Comparison of ENCODE assay signal across 14 cellular contexts in the genomic region with DNA sequence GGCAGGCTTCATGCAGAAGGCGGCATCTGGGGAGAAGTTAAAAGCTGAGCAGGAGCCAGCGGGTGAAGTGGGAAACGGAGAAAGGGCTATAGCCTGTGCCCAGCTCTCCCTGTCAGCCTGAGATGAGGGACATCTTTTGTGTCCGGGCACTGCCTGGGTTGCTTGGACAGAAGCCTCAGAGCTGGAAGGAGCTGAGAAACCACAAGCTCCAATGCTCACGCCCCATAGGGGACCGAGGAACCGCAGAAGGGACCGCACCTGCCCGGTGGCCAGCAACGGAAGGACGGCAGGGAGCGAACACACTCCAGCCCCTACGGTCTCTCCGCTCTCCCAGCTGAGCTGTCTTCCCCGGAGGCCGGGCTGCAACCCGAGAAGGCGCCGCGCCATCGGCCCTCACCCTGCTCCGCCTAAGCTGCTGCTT.
DNase-seq lines count a peak whose midpoint lies in the region; ATAC-seq and TF ChIP-seq lines count a peak whose summit lies in the region.
"Had no signal": no experiment of that assay in that cellular context is flagged by ENCODE, and none has a peak within 500 bp of the region (broad histone marks: within the 10 kb centered on the region; RNA-seq: fewer than 3 reads in every experiment).

No MANE protein-coding gene starts in this region.

- H3K36me3 ChIP-seq in SJCRH30 (no peaks in the 10 kb centered on the region), heart right ventricle (no peaks in the 10 kb centered on the region)

- CTCF ChIA-PET in activated CD4-positive, alpha-beta T cell treated with anti-CD3 and anti-CD28 coated beads, Interleukin-2, amount 10 ng/mL, durations not matched to agents 7 days and 5 days (lab: Charles Lee), result no interaction called here

- H3K36me3 Mint-ChIP-seq in osteocyte (ENCODE audit: unreplicated experiment), result no peaks in the 10 kb centered on the region
- peaks cover 2% of the 10 kb centered on the region for H3K36me3 Mint-ChIP-seq in activated CD4-positive, alpha-beta T cell treated with anti-CD3 and anti-CD28 coated beads, Interleukin-2, amount 10 ng/mL, durations not matched to agents 7 days and 5 days (ENCODE audit: low read depth)
- H3K36me3 Mint-ChIP-seq: activated naive CD8-positive, alpha-beta T cell treated with anti-CD3 and anti-CD28 coated beads for 36 hours had no signal

- H3K27ac ChIP-seq in SJCRH30 (peak overlapping the region; percentile 32; the same call in 1 of the 2 replicates), heart right ventricle (peak overlapping the region in 2 of 10 donors; percentile 28 to 37), foreskin keratinocyte (no peak overlapping the region)

- peaks cover 4% of the 10 kb centered on the region for H3K4me1 ChIP-seq in SJCRH30
- H3K4me1 ChIP-seq in heart right ventricle, result peaks cover 0 to 23% (median 0%) of the 10 kb centered on the region in 9 donors
- H3K4me1 ChIP-seq in foreskin keratinocyte, result no peaks in the 10 kb centered on the region

- POLR2A ChIA-PET in activated CD4-positive, alpha-beta T cell treated with anti-CD3 and anti-CD28 coated beads, Interleukin-2, amount 10 ng/mL, durations not matched to agents 7 days and 5 days (lab: Charles Lee), result no interaction called here

- H3K4me3 ChIP-seq in SJCRH30 (peak overlapping the region; percentile 49), heart right ventricle (peak overlapping the region in 1 of 10 donors; percentile 14)

- no peaks in the 10 kb centered on the region for H3K9me3 ChIP-seq in SJCRH30 (replicated peaks)
- no peaks in the 10 kb centered on the region for H3K9me3 ChIP-seq in heart right ventricle

- peak overlapping the region; percentile 9 for H3K4me3 Mint-ChIP-seq in osteocyte (ENCODE audit: unreplicated experiment)
- H3K4me3 Mint-ChIP-seq in activated CD4-positive, alpha-beta T cell treated with anti-CD3 and anti-CD28 coated beads, Interleukin-2, amount 10 ng/mL, durations not matched to agents 7 days and 5 days, result no peak overlapping the region
- H3K4me3 Mint-ChIP-seq: activated naive CD8-positive, alpha-beta T cell treated with anti-CD3 and anti-CD28 coated beads for 36 hours; stimulated activated effector memory CD8-positive, alpha-beta T cell treated with anti-CD3 and anti-CD28 coated beads, Interleukin-12 subunit alpha, Interleukin-12 subunit beta, amount 100 ng/mL, for 72 hours had no signal

- H3K4me1 Mint-ChIP-seq in osteocyte (ENCODE audit: unreplicated experiment), result peaks cover 12% of the 10 kb centered on the region
- H3K4me1 Mint-ChIP-seq in activated CD4-positive, alpha-beta T cell treated with anti-CD3 and anti-CD28 coated beads, Interleukin-2, amount 10 ng/mL, durations not matched to agents 7 days and 5 days, result peaks cover 8% of the 10 kb centered on the region
- H3K4me1 Mint-ChIP-seq: activated naive CD8-positive, alpha-beta T cell treated with anti-CD3 and anti-CD28 coated beads for 36 hours had no signal

- WGBS in heart right ventricle, 2 donors, result 59 to 66% methylated on average over 22 of the region's 22 CpGs

- DNase-seq in COLO668 (lab: John Stamatoyannopoulos, UW; ENCODE audit: unreplicated experiment) (peak; percentile 19), SJCRH30 (peak; percentile 64 to 69), heart right ventricle (no peak), osteocyte (ENCODE audit: extremely low spot score, unreplicated experiment) (peak; percentile 82), DMS53 treated with DMSO at 0.1 percent for 48 hours (lab: John Stamatoyannopoulos, UW; ENCODE audit: unreplicated experiment) (no peak), NCI-H2081 (lab: John Stamatoyannopoulos, UW) (no peak), foreskin keratinocyte (no peak)
- DNase-seq in activated CD4-positive, alpha-beta T cell treated with anti-CD3 and anti-CD28 coated beads, Interleukin-2, amount 10 ng/mL, durations not matched to agents 7 days and 5 days, result no peak
- DNase-seq: activated naive CD8-positive, alpha-beta T cell treated with anti-CD3 and anti-CD28 coated beads for 36 hours; dermis blood vessel endothelial cell; HFFc6; NCI-H526 treated with DMSO at 0.1 percent for 48 hours; T-helper 9 cell had no signal

- intact Hi-C loops in heart right ventricle (cut with DNase I), result no loop called here

- H3K9me3 Mint-ChIP-seq in osteocyte (ENCODE audit: unreplicated experiment), result no peaks in the 10 kb centered on the region
- peaks cover 2% of the 10 kb centered on the region for H3K9me3 Mint-ChIP-seq in activated CD4-positive, alpha-beta T cell treated with anti-CD3 and anti-CD28 coated beads, Interleukin-2, amount 10 ng/mL, durations not matched to agents 7 days and 5 days
- H3K9me3 Mint-ChIP-seq: HFFc6; stimulated activated effector memory CD8-positive, alpha-beta T cell treated with anti-CD3 and anti-CD28 coated beads, Interleukin-12 subunit alpha, Interleukin-12 subunit beta, amount 100 ng/mL, for 72 hours had no signal

- no peak for TF ChIP-seq CTCF in heart right ventricle (IDR thresholded peaks at IDR 0.05)
- TF ChIP-seq CTCF in osteocyte (IDR thresholded peaks at IDR 0.05), result no peak
- no peak for TF ChIP-seq CTCF in foreskin keratinocyte (conservative IDR thresholded peaks at IDR 0.05)

- H3K27me3 ChIP-seq in SJCRH30 (no peaks in the 10 kb centered on the region), heart right ventricle (no peaks in the 10 kb centered on the region), foreskin keratinocyte (no peaks in the 10 kb centered on the region)

- peak overlapping the region; percentile 58 for H3K27ac Mint-ChIP-seq in osteocyte (ENCODE audit: unreplicated experiment)
- no peak overlapping the region for H3K27ac Mint-ChIP-seq in activated CD4-positive, alpha-beta T cell treated with anti-CD3 and anti-CD28 coated beads, Interleukin-2, amount 10 ng/mL, durations not matched to agents 7 days and 5 days
- H3K27ac Mint-ChIP-seq: activated naive CD8-positive, alpha-beta T cell treated with anti-CD3 and anti-CD28 coated beads for 36 hours; HFFc6; stimulated activated effector memory CD8-positive, alpha-beta T cell treated with anti-CD3 and anti-CD28 coated beads, Interleukin-12 subunit alpha, Interleukin-12 subunit beta, amount 100 ng/mL, for 72 hours had no signal

- ATAC-seq in heart right ventricle, result peak in 5 of 8 donors; percentile 2 to 31 (median 25)
- no peak for ATAC-seq in foreskin keratinocyte
- ATAC-seq: stimulated activated effector memory CD8-positive, alpha-beta T cell treated with anti-CD3 and anti-CD28 coated beads, Interleukin-12 subunit alpha, Interleukin-12 subunit beta, amount 100 ng/mL, for 72 hours had no signal

- no peaks in the 10 kb centered on the region for H3K27me3 Mint-ChIP-seq in osteocyte (ENCODE audit: unreplicated experiment)
- H3K27me3 Mint-ChIP-seq in activated CD4-positive, alpha-beta T cell treated with anti-CD3 and anti-CD28 coated beads, Interleukin-2, amount 10 ng/mL, durations not matched to agents 7 days and 5 days, result no peaks in the 10 kb centered on the region
- H3K27me3 Mint-ChIP-seq: activated naive CD8-positive, alpha-beta T cell treated with anti-CD3 and anti-CD28 coated beads for 36 hours had no signal

Comparison
In these comparisons a context has a peak if more than half of its experiments do, and no peak if none do; other contexts are left out.
1. DNase-seq: peak in COLO668 (single experiment), SJCRH30 (2 of 2) and osteocyte (single experiment); none in heart right ventricle (0 of 2), DMS53 treated with DMSO at 0.1 percent for 48 hours (single experiment), activated CD4-positive, alpha-beta T cell treated with anti-CD3 and anti-CD28 coated beads, Interleukin-2, amount 10 ng/mL, durations not matched to agents 7 days and 5 days (single experiment), NCI-H2081 (0 of 2) and foreskin keratinocyte (0 of 2).